ENCODE assay signal across 9 cellular contexts in the genomic region with DNA sequence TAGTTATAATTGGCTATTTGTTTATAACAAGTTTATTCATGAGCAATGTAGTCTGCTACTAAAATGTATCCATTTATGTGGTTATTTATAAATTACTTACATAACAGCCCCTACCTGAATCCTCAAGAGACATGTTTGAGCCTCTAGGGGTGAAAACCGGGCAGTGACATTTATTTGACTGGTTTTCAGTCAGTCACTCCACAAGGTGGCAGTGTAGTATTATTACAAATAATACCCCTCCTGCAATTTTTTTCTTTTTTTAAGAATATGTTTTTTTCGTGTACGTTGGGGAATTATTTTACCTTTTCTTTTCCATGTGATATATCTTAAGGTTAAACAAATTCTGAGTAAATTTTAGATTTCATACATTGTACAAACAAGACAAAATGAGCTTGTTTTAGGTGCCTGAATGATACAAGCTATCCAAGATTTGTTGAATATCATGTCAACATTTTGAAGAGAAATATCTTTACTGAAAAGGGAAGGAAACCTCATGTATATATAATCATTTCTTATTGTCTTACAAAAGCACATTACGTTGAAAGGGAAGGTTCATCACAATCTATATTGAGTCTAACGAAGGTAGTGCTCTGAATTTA.
DNase-seq lines count a peak whose midpoint lies in the region; ATAC-seq, FAIRE-seq and TF ChIP-seq lines count a peak whose summit lies in the region.
"Had no signal": no experiment of that assay in that cellular context is flagged by ENCODE, and none has a peak within 500 bp of the region (broad histone marks: within the 10 kb centered on the region; RNA-seq: fewer than 3 reads in every experiment).

No MANE protein-coding gene starts in this region.

- FAIRE-seq in H54 (lab: Jason Lieb, UNC): no peak

- H3K27ac ChIP-seq in endodermal cell (ENCODE audit: low read depth, low read length) (no peak overlapping the region), prostate gland (no peak overlapping the region)
- H3K27ac ChIP-seq: parathyroid adenoma had no signal

- H3K4me3 Mint-ChIP-seq in endodermal cell: no peak overlapping the region

- H3K4me3 ChIP-seq in endodermal cell (ENCODE audit: low read length): no peak overlapping the region
- no peak overlapping the region for H3K4me3 ChIP-seq in prostate gland

- no peaks in the 10 kb centered on the region for H3K9me3 Mint-ChIP-seq in endodermal cell

- TF ChIP-seq POLR2A in H54 (IDR thresholded peaks at IDR 0.05; ENCODE audit: low read depth, low read length) (no peak), prostate gland (IDR thresholded peaks at IDR 0.05) (no peak)

- H3K27ac Mint-ChIP-seq in endodermal cell: no peak overlapping the region

- H3K27me3 Mint-ChIP-seq in endodermal cell (ENCODE audit: insufficient read depth): no peaks in the 10 kb centered on the region

- H3K4me1 Mint-ChIP-seq in endodermal cell: no peaks in the 10 kb centered on the region

- no peaks in the 10 kb centered on the region for H3K36me3 Mint-ChIP-seq in endodermal cell (ENCODE audit: low read depth)

- DNase-seq in D341Med (ENCODE audit: low spot score) (peak; percentile 63), H54 (ENCODE audit: insufficient read length, low spot score) (peak; percentile 3), NCI-H69 (lab: John Stamatoyannopoulos, UW) (peak; percentile 77), endodermal cell (peak; percentile 65), prostate gland (ENCODE audit: low spot score) (no peak), NK-92 (lab: John Stamatoyannopoulos, UW; ENCODE audit: unreplicated experiment) (no peak), NCI-H510A (lab: John Stamatoyannopoulos, UW) (no peak)

- 58% methylated on average over 3 of the region's 5 CpGs; no CpG with 5 or more reads in 1 of the 2 experiments for WGBS in endodermal cell (ENCODE audit: insufficient coverage in 1 of 2, insufficient read length in 1 of 2), 2 experiments
- WGBS in prostate gland: 32% methylated on average over 5 of the region's 5 CpGs

- H3K36me3 ChIP-seq in endodermal cell (ENCODE audit: control insufficient read depth, insufficient read depth, low read length) (no peaks in the 10 kb centered on the region), prostate gland (no peaks in the 10 kb centered on the region)

- intact Hi-C loops in prostate gland (cut with DNase I): no loop called here

- no peak overlapping the region for H3K9ac ChIP-seq in endodermal cell (ENCODE audit: extremely low read depth, low read length, poor library complexity, severe bottlenecking)
- H3K9ac ChIP-seq: parathyroid adenoma had no signal

- TF ChIP-seq CTCF in endodermal cell (conservative IDR thresholded peaks at IDR 0.05) (peak; percentile 92), prostate gland (IDR thresholded peaks at IDR 0.05) (peak in 3 of 4 experiments; percentile 32 to 35 (median 34))

- H3K9me3 ChIP-seq in endodermal cell (ENCODE audit: control insufficient read depth, low read length) (no peaks in the 10 kb centered on the region), prostate gland (no peaks in the 10 kb centered on the region)

- no peaks in the 10 kb centered on the region for H3K27me3 ChIP-seq in endodermal cell (ENCODE audit: control insufficient read depth, insufficient read depth, low read length, poor library complexity, severe bottlenecking)
- no peaks in the 10 kb centered on the region for H3K27me3 ChIP-seq in prostate gland (replicated peaks; ENCODE audit: insufficient read depth)

- H3K4me1 ChIP-seq in endodermal cell (ENCODE audit: control insufficient read depth, insufficient read depth, low read length) (no peaks in the 10 kb centered on the region), prostate gland (replicated peaks) (no peaks in the 10 kb centered on the region)
- H3K4me1 ChIP-seq: parathyroid adenoma had no signal

- ATAC-seq in GM21723 (IDR thresholded peaks at IDR 0.05; ENCODE audit: unreplicated experiment): no peak

Comparison
In these comparisons a context has a peak if more than half of its experiments do, and no peak if none do; other contexts are left out.
1. DNase-seq: peak in D341Med (single experiment), H54 (single experiment), NCI-H69 (single experiment) and endodermal cell (single experiment); none in prostate gland (single experiment), NK-92 (single experiment) and NCI-H510A (single experiment).